ENCODE assay signal across 1 cellular context in the genomic region with DNA sequence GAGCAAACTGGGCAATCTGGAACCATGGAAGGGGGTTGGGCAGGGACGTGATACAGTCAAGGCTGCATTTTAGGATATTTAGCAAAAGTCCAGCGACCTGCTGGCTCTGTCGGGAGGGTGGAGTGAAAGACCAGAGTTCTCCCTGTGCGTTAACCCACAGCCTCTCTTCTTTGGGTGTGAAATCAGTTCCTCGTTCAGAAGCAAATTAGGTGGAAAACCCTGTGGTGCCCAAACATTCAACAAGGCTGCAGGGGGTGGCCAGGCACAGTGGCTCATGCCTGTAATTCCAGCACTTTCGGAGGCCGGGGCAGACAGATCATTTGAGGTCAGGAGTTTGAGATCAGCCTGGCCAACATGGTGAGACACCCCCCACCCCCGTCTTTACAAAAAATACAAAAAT.
TF ChIP-seq lines count a peak whose summit lies in the region.

No MANE protein-coding gene starts in this region.

TF ChIP-seq in H1, 55 proteins besides CTCF, POLR2A, EP300 and RAD21:
- no peak for TF ChIP-seq RFX5 (IDR thresholded peaks at IDR 0.05; ENCODE audit: borderline replicate concordance, low read depth, low read length)
- TF ChIP-seq JUND (IDR thresholded peaks at IDR 0.05; ENCODE audit: low read length): no peak
- no peak for TF ChIP-seq BCL11A (IDR thresholded peaks at IDR 0.05; ENCODE audit: low read depth in 2 of 2, low read length in 2 of 2)
- no peak for TF ChIP-seq KDM4A (IDR thresholded peaks at IDR 0.05; ENCODE audit: low read depth, low read length, severe bottlenecking)
